In the genomic region with DNA sequence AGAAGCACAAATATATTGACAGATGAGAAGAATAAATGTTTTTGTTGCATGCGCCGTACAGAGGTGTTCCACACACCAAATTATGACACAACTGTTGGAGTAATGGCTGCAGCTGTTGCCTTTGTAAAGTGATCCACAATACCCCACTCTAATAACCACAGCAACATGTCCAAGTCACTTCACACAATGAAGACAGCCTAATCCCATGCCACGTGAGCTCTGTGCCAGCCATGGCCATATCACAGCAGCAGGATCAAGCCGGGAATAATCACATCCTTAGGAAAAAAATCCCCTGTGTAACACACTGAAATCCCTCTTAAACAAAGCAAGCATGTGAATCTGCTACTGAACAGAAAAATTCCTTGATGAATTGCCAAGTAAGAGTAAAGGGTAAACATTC, we compare ENCODE assay signal across 15 cellular contexts.
"Had no signal": no experiment of that assay in that cellular context is flagged by ENCODE, and none has a peak within 500 bp of the region (broad histone marks: within the 10 kb centered on the region; RNA-seq: fewer than 3 reads in every experiment).

No MANE protein-coding gene starts in this region.

- H3K27me3 ChIP-seq: colonic mucosa, esophagus muscularis mucosa, stomach, upper lobe of right lung had no signal

- DNase-seq: activated CD4-positive, alpha-beta memory T cell treated with anti-CD3 and anti-CD28 coated beads, Interleukin-2, amount 10 ng/mL, durations not matched to agents 7 days and 5 days; activated CD4-positive, alpha-beta T cell treated with anti-CD3 and anti-CD28 coated beads for 4 hours; activated effector memory CD4-positive, alpha-beta T cell treated with Interleukin-2 at 50 U/mL for 16 hours; activated T-cell treated with anti-CD3 and anti-CD28 coated beads, Interleukin-2, amount 50 U/mL, for 24 hours; colonic mucosa; effector CD4-positive, alpha-beta T cell; left ventricle myocardium superior; mesenchymal stem cell; right cardiac atrium; stomach; upper lobe of right lung had no signal

- H3K36me3 ChIP-seq: colonic mucosa, esophagus muscularis mucosa, stomach, thoracic aorta, upper lobe of right lung had no signal

- ATAC-seq: activated naive CD4-positive, alpha-beta T cell treated with anti-CD3 and anti-CD28 coated beads, Interleukin-2, amount 50 U/mL, for 72 hours; left ventricle myocardium superior; natural killer cell treated with Interleukin-12 subunit alpha and Interleukin-12 subunit beta and Interleukin-15 and Interleukin-18, amount 100 ng/mL, for 72 hours; right cardiac atrium; upper lobe of right lung had no signal

- H3K27ac ChIP-seq: colonic mucosa, esophagus muscularis mucosa, stomach, thoracic aorta, upper lobe of right lung had no signal

- H3K9me3 ChIP-seq: colonic mucosa, esophagus muscularis mucosa, stomach, thoracic aorta, upper lobe of right lung had no signal

- H3K4me3 ChIP-seq: colonic mucosa, esophagus muscularis mucosa, stomach, thoracic aorta, upper lobe of right lung had no signal

- H3K4me1 ChIP-seq: colonic mucosa, stomach, upper lobe of right lung had no signal
